Comparison of ENCODE assay signal across 17 cellular contexts in the genomic region with DNA sequence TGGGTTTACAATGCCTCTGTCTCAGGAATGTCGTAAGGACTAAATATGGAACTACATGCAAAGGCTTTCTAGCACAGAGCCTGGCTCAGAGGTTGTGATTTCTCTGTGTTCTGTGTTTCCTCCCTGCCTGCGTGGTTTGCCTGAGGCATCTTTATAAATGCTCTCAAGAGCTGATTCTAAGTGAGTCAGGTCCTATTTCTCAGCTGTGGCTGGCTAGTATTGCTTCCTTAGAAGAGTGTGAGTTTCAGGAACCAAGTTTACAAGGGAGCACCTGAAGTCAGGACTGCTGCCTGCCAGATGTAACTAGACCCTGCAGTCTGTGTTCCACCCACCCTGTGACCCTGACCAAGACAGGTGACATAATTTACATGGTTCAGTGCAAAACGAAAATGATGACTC. TPM values are rescaled to one million over a fixed set of nuclear protein-coding genes. Genes with fewer than 3 reads are reported as not detected.
DNase-seq lines count a peak whose midpoint lies in the region; ATAC-seq lines count a peak whose summit lies in the region.
"Had no signal": no experiment of that assay in that cellular context is flagged by ENCODE, and none has a peak within 500 bp of the region (broad histone marks: within the 10 kb centered on the region; RNA-seq: fewer than 3 reads in every experiment).

No MANE protein-coding gene starts in this region.

- CTCF ChIA-PET in CD8-positive, alpha-beta memory T cell (lab: Charles Lee), result no interaction called here

- DNase-seq in activated naive CD8-positive, alpha-beta T cell treated with anti-CD3 and anti-CD28 coated beads, Interleukin-2, amount 50 U/mL, for 24 hours, result no peak
- no peak for DNase-seq in activated naive CD8-positive, alpha-beta T cell treated with anti-CD3 and anti-CD28 coated beads for 36 hours
- DNase-seq in NOMO-1 (lab: John Stamatoyannopoulos, UW; ENCODE audit: unreplicated experiment in 2 of 2), result peak; percentile 30 to 39
- peak; percentile 49 for DNase-seq in epithelial cell of prostate (ENCODE audit: low read depth, low spot score)
- no peak for DNase-seq in CD8-positive, alpha-beta memory T cell
- DNase-seq: activated CD8-positive, alpha-beta memory T cell treated with anti-CD3 and anti-CD28 coated beads for 24 hours; amygdala; HCEC 1CT; heart right ventricle; KG1; NCI-H526 treated with DMSO at 0.1 percent for 48 hours had no signal

- H3K9me3 Mint-ChIP-seq in activated naive CD8-positive, alpha-beta T cell treated with anti-CD3 and anti-CD28 coated beads, Interleukin-2, amount 50 U/mL, for 24 hours, result no peaks in the 10 kb centered on the region
- H3K9me3 Mint-ChIP-seq in activated naive CD8-positive, alpha-beta T cell treated with anti-CD3 and anti-CD28 coated beads for 36 hours, result no peaks in the 10 kb centered on the region
- no peaks in the 10 kb centered on the region for H3K9me3 Mint-ChIP-seq in CD8-positive, alpha-beta memory T cell
- H3K9me3 Mint-ChIP-seq: memory B cell had no signal

- peak; percentile 57 for ATAC-seq in activated naive CD8-positive, alpha-beta T cell treated with anti-CD3 and anti-CD28 coated beads, Interleukin-2, amount 50 U/mL, for 24 hours
- ATAC-seq in GM18502 (IDR thresholded peaks at IDR 0.05; ENCODE audit: poor library complexity, unreplicated experiment) (no peak), HG02938 (IDR thresholded peaks at IDR 0.05; ENCODE audit: unreplicated experiment) (no peak)
- ATAC-seq: heart right ventricle had no signal

- POLR2A ChIA-PET in CD8-positive, alpha-beta memory T cell (lab: Charles Lee), result no interaction called here

- H3K36me3 Mint-ChIP-seq in activated naive CD8-positive, alpha-beta T cell treated with anti-CD3 and anti-CD28 coated beads, Interleukin-2, amount 50 U/mL, for 24 hours (ENCODE audit: low read depth), result no peaks in the 10 kb centered on the region
- no peaks in the 10 kb centered on the region for H3K36me3 Mint-ChIP-seq in activated naive CD8-positive, alpha-beta T cell treated with anti-CD3 and anti-CD28 coated beads for 36 hours
- no peaks in the 10 kb centered on the region for H3K36me3 Mint-ChIP-seq in CD8-positive, alpha-beta memory T cell
- H3K36me3 Mint-ChIP-seq: memory B cell had no signal

- H3K27me3 ChIP-seq in thymus (ENCODE audit: control insufficient read depth, insufficient read depth), result no peaks in the 10 kb centered on the region
- no peaks in the 10 kb centered on the region for H3K27me3 ChIP-seq in CD8-positive, alpha-beta memory T cell (ENCODE audit: insufficient read depth, low read length, poor library complexity, severe bottlenecking)

- H3K27me3 Mint-ChIP-seq in activated naive CD8-positive, alpha-beta T cell treated with anti-CD3 and anti-CD28 coated beads, Interleukin-2, amount 50 U/mL, for 24 hours, result peaks cover 8% of the 10 kb centered on the region
- H3K27me3 Mint-ChIP-seq in activated naive CD8-positive, alpha-beta T cell treated with anti-CD3 and anti-CD28 coated beads for 36 hours, result peaks cover 12% of the 10 kb centered on the region
- H3K27me3 Mint-ChIP-seq in CD8-positive, alpha-beta memory T cell, result peaks cover 2 to 6% of the 10 kb centered on the region in 2 donors

- H3K27ac ChIP-seq in epithelial cell of prostate (peak overlapping the region; percentile 31), thymus (ENCODE audit: low read depth) (peak overlapping the region; percentile 20)
- no peak overlapping the region for H3K27ac ChIP-seq in CD8-positive, alpha-beta memory T cell (ENCODE audit: low read depth, low read length)
- H3K27ac ChIP-seq: heart right ventricle had no signal

- H3K4me1 ChIP-seq in thymus (ENCODE audit: control insufficient read depth, insufficient read depth, low read length), result peaks cover 34% of the 10 kb centered on the region
- no peaks in the 10 kb centered on the region for H3K4me1 ChIP-seq in CD8-positive, alpha-beta memory T cell (ENCODE audit: insufficient read depth, low read length)

- H3K4me3 Mint-ChIP-seq in activated naive CD8-positive, alpha-beta T cell treated with anti-CD3 and anti-CD28 coated beads, Interleukin-2, amount 50 U/mL, for 24 hours, result no peak overlapping the region
- no peak overlapping the region for H3K4me3 Mint-ChIP-seq in activated naive CD8-positive, alpha-beta T cell treated with anti-CD3 and anti-CD28 coated beads for 36 hours
- no peak overlapping the region for H3K4me3 Mint-ChIP-seq in CD8-positive, alpha-beta memory T cell
- H3K4me3 Mint-ChIP-seq: memory B cell had no signal

- WGBS in thymus, result 42% methylated on average over 3 of the region's 3 CpGs

- no peaks in the 10 kb centered on the region for H3K36me3 ChIP-seq in thymus (ENCODE audit: control insufficient read depth, insufficient read depth)
- H3K36me3 ChIP-seq in CD8-positive, alpha-beta memory T cell (ENCODE audit: insufficient read depth, low read length), result no peaks in the 10 kb centered on the region
- H3K36me3 ChIP-seq: heart right ventricle had no signal

- H3K27ac Mint-ChIP-seq in activated naive CD8-positive, alpha-beta T cell treated with anti-CD3 and anti-CD28 coated beads, Interleukin-2, amount 50 U/mL, for 24 hours, result no peak overlapping the region
- no peak overlapping the region for H3K27ac Mint-ChIP-seq in activated naive CD8-positive, alpha-beta T cell treated with anti-CD3 and anti-CD28 coated beads for 36 hours
- no peak overlapping the region for H3K27ac Mint-ChIP-seq in CD8-positive, alpha-beta memory T cell
- H3K27ac Mint-ChIP-seq: memory B cell had no signal

- H3K4me3 ChIP-seq in thymus (ENCODE audit: low read length), result no peak overlapping the region
- no peak overlapping the region for H3K4me3 ChIP-seq in CD8-positive, alpha-beta memory T cell (ENCODE audit: low read length)
- H3K4me3 ChIP-seq: heart right ventricle had no signal

- no peaks in the 10 kb centered on the region for H3K9me3 ChIP-seq in thymus (ENCODE audit: control insufficient read depth)
- H3K9me3 ChIP-seq in CD8-positive, alpha-beta memory T cell (ENCODE audit: low read length), result no peaks in the 10 kb centered on the region
- H3K9me3 ChIP-seq: heart right ventricle had no signal

- peaks cover 24% of the 10 kb centered on the region for H3K4me1 Mint-ChIP-seq in activated naive CD8-positive, alpha-beta T cell treated with anti-CD3 and anti-CD28 coated beads, Interleukin-2, amount 50 U/mL, for 24 hours
- H3K4me1 Mint-ChIP-seq in activated naive CD8-positive, alpha-beta T cell treated with anti-CD3 and anti-CD28 coated beads for 36 hours, result peaks cover 17% of the 10 kb centered on the region
- H3K4me1 Mint-ChIP-seq in CD8-positive, alpha-beta memory T cell, result no peaks in the 10 kb centered on the region

RNA-seq across cellular contexts. Expression of a gene that starts 8.0 kb away (rescaled TPM):
- total RNA-seq in activated naive CD8-positive, alpha-beta T cell treated with anti-CD3 and anti-CD28 coated beads for 36 hours, result not detected
- 6.2 TPM for polyA plus RNA-seq in thymus
- total RNA-seq in CD8-positive, alpha-beta memory T cell, result 10 to 100 TPM; 52.8 to 55.3 TPM
- not detected for polyA plus RNA-seq in CD8-positive, alpha-beta memory T cell
- total RNA-seq: heart right ventricle, osteoblast, temporal lobe had no signal
- polyA plus RNA-seq: heart right ventricle had no signal

RNA-seq across cellular contexts. Expression of a gene that starts 14.7 kb away (rescaled TPM):
- total RNA-seq in activated naive CD8-positive, alpha-beta T cell treated with anti-CD3 and anti-CD28 coated beads for 36 hours, result not detected
- polyA plus RNA-seq in thymus, result 10.7 TPM
- not detected for total RNA-seq in CD8-positive, alpha-beta memory T cell
- polyA plus RNA-seq in CD8-positive, alpha-beta memory T cell, result not detected

RNA-seq across cellular contexts. Expression of a gene that starts 51.8 kb away (rescaled TPM):
- not detected for total RNA-seq in activated naive CD8-positive, alpha-beta T cell treated with anti-CD3 and anti-CD28 coated beads for 36 hours
- polyA plus RNA-seq in thymus, result 2.9 TPM
- total RNA-seq in CD8-positive, alpha-beta memory T cell, result not detected
- not detected for polyA plus RNA-seq in CD8-positive, alpha-beta memory T cell

Comparison
In these comparisons a context has a peak if more than half of its experiments do, and no peak if none do; other contexts are left out.
1. DNase-seq: peak in NOMO-1 (2 of 2) and epithelial cell of prostate (single experiment); none in activated naive CD8-positive, alpha-beta T cell treated with anti-CD3 and anti-CD28 coated beads, Interleukin-2, amount 50 U/mL, for 24 hours (single experiment), activated naive CD8-positive, alpha-beta T cell treated with anti-CD3 and anti-CD28 coated beads for 36 hours (single experiment) and CD8-positive, alpha-beta memory T cell (0 of 5).
2. RNA of a gene that starts 8.0 kb away (total RNA-seq): 52.8 to 55.3 TPM in CD8-positive, alpha-beta memory T cell; not detected in activated naive CD8-positive, alpha-beta T cell treated with anti-CD3 and anti-CD28 coated beads for 36 hours; every median in the first group is over 10 times any median in the second.